Comparison of ENCODE assay signal across 1 cellular context in genomic region chr15:41337631-41338522, GRCh38.
TF ChIP-seq lines count a peak whose summit lies in the region.

No MANE protein-coding gene starts in this region.

TF ChIP-seq in GM23338, 12 proteins besides CTCF, POLR2A, EP300 and RAD21 (continued from another document):
- no peak for TF ChIP-seq REST (IDR thresholded peaks at IDR 0.05; ENCODE audit: unreplicated experiment)
- no peak for TF ChIP-seq POLR2AphosphoS5 (IDR thresholded peaks at IDR 0.05; ENCODE audit: low read depth)
- TF ChIP-seq ZNF114 (CRISPR knock-in tag; IDR thresholded peaks at IDR 0.05) = no peak
- TF ChIP-seq EZH2phosphoT487 (IDR thresholded peaks at IDR 0.05; ENCODE audit: unreplicated experiment) = no peak
- no peak for TF ChIP-seq JUNB (IDR thresholded peaks at IDR 0.05; ENCODE audit: unreplicated experiment)
- TF ChIP-seq ZNF462 (CRISPR knock-in tag; IDR thresholded peaks at IDR 0.05) = no peak
